ENCODE assay signal across 8 cellular contexts in the genomic region with DNA sequence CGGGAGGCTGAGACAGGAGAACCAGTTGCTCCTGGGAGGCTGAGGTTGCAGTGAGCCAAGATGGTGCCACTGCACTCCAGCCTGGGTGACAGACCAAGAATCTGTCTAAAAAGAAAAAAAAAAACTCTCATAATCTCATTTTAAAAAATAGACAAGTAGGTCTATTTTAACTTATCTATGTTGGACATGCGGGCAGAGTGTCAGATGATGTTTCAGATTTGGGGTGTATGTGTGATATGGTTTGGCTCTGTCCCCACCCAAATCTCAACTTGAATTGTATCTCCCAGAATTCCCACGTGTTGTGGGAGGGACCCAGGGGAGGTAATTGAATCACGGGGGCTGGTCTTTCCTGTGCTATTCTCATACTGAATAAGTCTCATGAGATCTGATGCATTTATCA. TPM values are rescaled to one million over a fixed set of nuclear protein-coding genes. Genes with fewer than 3 reads are reported as not detected.
A peak's percentile ranks its signal among the peaks of the same experiment; 100 is the strongest.
DNase-seq lines count a peak whose midpoint lies in the region; ATAC-seq, FAIRE-seq and TF ChIP-seq lines count a peak whose summit lies in the region.
"Not testable (repeated sequence)": the region's sequence is repeated elsewhere in the genome, so short reads cannot be mapped to it uniquely, and the experiment has no call there.

No MANE protein-coding gene starts in this region.

- CTCF ChIA-PET in activated B cell treated with CpG ODN at 0.5 μM for 24 hours (lab: Charles Lee): interaction anchor here (1.1 to 1.8 kb wide), 2 partner anchors 50 to 198 kb away, joined by 3 to 4 read pairs; no protein-coding TSS in a partner anchor
- CTCF ChIA-PET in K562 (lab: Yijun Ruan, JAX; ENCODE audit: low intra/inter-chr PET ratio): not testable (repeated sequence)

- POLR2A ChIA-PET in activated B cell treated with CpG ODN at 0.5 μM for 24 hours (lab: Charles Lee): interaction anchor here (1.2 kb wide), 1 partner anchor 27 kb away, joined by 3 read pairs; no protein-coding TSS in a partner anchor
- POLR2A ChIA-PET in K562 (lab: Yijun Ruan, JAX): not testable (repeated sequence)

- H3K36me3 Mint-ChIP-seq in CD4-positive, CD25-positive, alpha-beta regulatory T cell: peaks cover 25% of the 10 kb centered on the region
- H3K36me3 Mint-ChIP-seq in IgD-negative memory B cell: peaks cover 19% of the 10 kb centered on the region
- H3K36me3 Mint-ChIP-seq in activated B cell treated with CpG ODN at 0.5 μM for 24 hours (ENCODE audit: low read depth): peaks cover 61% of the 10 kb centered on the region
- not testable (repeated sequence) for H3K36me3 Mint-ChIP-seq in effector memory CD8-positive, alpha-beta T cell (ENCODE audit: insufficient read depth)
- peaks cover 15% of the 10 kb centered on the region for H3K36me3 Mint-ChIP-seq in natural killer cell treated with Interleukin-12 subunit alpha and Interleukin-12 subunit beta and Interleukin-15 and Interleukin-18, amount 100 ng/mL, for 72 hours
- peaks cover 58 to 73% of the 10 kb centered on the region in 2 donors for H3K36me3 Mint-ChIP-seq in stimulated activated naive B cell treated with anti-CD40 and anti-IgM and Interleukin-4, amounts not matched to agents 10 μg/mL and 1 μg/mL and 100 μg/mL, for 72 hours

- BruUV-seq in K562 (replicated peaks; lab: Mats Ljungman, UMichigan): not testable (repeated sequence)

- peak overlapping the region in 1 of 4 donors; percentile 20 for H3K4me3 Mint-ChIP-seq in CD4-positive, CD25-positive, alpha-beta regulatory T cell
- H3K4me3 Mint-ChIP-seq in IgD-negative memory B cell: peak overlapping the region in 3 of 4 donors; percentile 12 to 27 (median 18)
- not testable (repeated sequence) for H3K4me3 Mint-ChIP-seq in activated B cell treated with CpG ODN at 0.5 μM for 24 hours; natural killer cell treated with Interleukin-12 subunit alpha and Interleukin-12 subunit beta and Interleukin-15 and Interleukin-18, amount 100 ng/mL, for 72 hours
- peak overlapping the region in 1 of 2 donors; percentile 7 for H3K4me3 Mint-ChIP-seq in effector memory CD8-positive, alpha-beta T cell
- peak overlapping the region in 1 of 2 donors; percentile 33 for H3K4me3 Mint-ChIP-seq in stimulated activated naive B cell treated with anti-CD40 and anti-IgM and Interleukin-4, amounts not matched to agents 10 μg/mL and 1 μg/mL and 100 μg/mL, for 72 hours

- not testable (repeated sequence) for H3K9ac ChIP-seq in K562 (ENCODE audit: insufficient read depth in 1 of 2, low read depth in 2 of 2, low read length in 2 of 2)

- not testable (repeated sequence) for FAIRE-seq in K562 (lab: Jason Lieb, UNC)

- not testable (repeated sequence) for H2AFZ ChIP-seq in K562 (ENCODE audit: low read depth, low read length)

- not testable (repeated sequence) for H3K27me3 ChIP-seq in CD4-positive, CD25-positive, alpha-beta regulatory T cell (ENCODE audit: control insufficient read depth, insufficient read depth, low read length); K562 (ENCODE audit: control insufficient read depth in 2 of 2, insufficient read depth in 2 of 2, low read length in 2 of 2)

- 14% methylated on average over 4 of the region's 4 CpGs for WGBS in K562 (ENCODE audit: insufficient coverage, low coverage, missing lambda C conversion rate)

- not testable (repeated sequence) for H3K27ac ChIP-seq in CD4-positive, CD25-positive, alpha-beta regulatory T cell (ENCODE audit: insufficient read depth, low read length, poor library complexity, severe bottlenecking); K562 (ENCODE audit: extremely low read depth, low read depth, low read length)

- not testable (repeated sequence) for ATAC-seq in CD4-positive, CD25-positive, alpha-beta regulatory T cell (ENCODE audit: low read depth in 2 of 2); activated B cell treated with CpG ODN at 0.5 μM for 24 hours (ENCODE audit: low read depth); K562; effector memory CD8-positive, alpha-beta T cell (replicated peaks); left lobe of liver; natural killer cell treated with Interleukin-12 subunit alpha and Interleukin-12 subunit beta and Interleukin-15 and Interleukin-18, amount 100 ng/mL, for 72 hours
- ATAC-seq in stimulated activated naive B cell treated with anti-CD40 and anti-IgM and Interleukin-4, amounts not matched to agents 10 μg/mL and 1 μg/mL and 100 μg/mL, for 72 hours (replicated peaks): peak in 1 of 2 donors; percentile 25

- not testable (repeated sequence) for TF ChIP-seq RAD21 in K562 (CRISPR knock-in tag; conservative IDR thresholded peaks at IDR 0.05 in 1 of 2, IDR thresholded peaks at IDR 0.05 in 1 of 2)

- not testable (repeated sequence) for H3K79me2 ChIP-seq in K562 (ENCODE audit: control insufficient read depth, insufficient read depth, low read length)

- not testable (repeated sequence) for DNase-seq in CD4-positive, CD25-positive, alpha-beta regulatory T cell; activated B cell treated with CpG ODN at 0.5 μM for 24 hours; K562 (ENCODE audit: extremely low read depth in 1 of 4, low spot score in 3 of 4); effector memory CD8-positive, alpha-beta T cell; natural killer cell treated with Interleukin-12 subunit alpha and Interleukin-12 subunit beta and Interleukin-15 and Interleukin-18, amount 100 ng/mL, for 72 hours (ENCODE audit: low spot score); stimulated activated naive B cell treated with anti-CD40 and anti-IgM and Interleukin-4, amounts not matched to agents 10 μg/mL and 1 μg/mL and 100 μg/mL, for 72 hours
- peak; percentile 5 for DNase-seq in left lobe of liver (ENCODE audit: low spot score)

- H3K9me3 Mint-ChIP-seq in CD4-positive, CD25-positive, alpha-beta regulatory T cell: peaks cover 0 to 19% (median 3%) of the 10 kb centered on the region in 7 donors
- not testable (repeated sequence) for H3K9me3 Mint-ChIP-seq in IgD-negative memory B cell; effector memory CD8-positive, alpha-beta T cell; natural killer cell treated with Interleukin-12 subunit alpha and Interleukin-12 subunit beta and Interleukin-15 and Interleukin-18, amount 100 ng/mL, for 72 hours
- peaks cover 13% of the 10 kb centered on the region for H3K9me3 Mint-ChIP-seq in activated B cell treated with CpG ODN at 0.5 μM for 24 hours
- H3K9me3 Mint-ChIP-seq in stimulated activated naive B cell treated with anti-CD40 and anti-IgM and Interleukin-4, amounts not matched to agents 10 μg/mL and 1 μg/mL and 100 μg/mL, for 72 hours: peaks cover 11 to 22% of the 10 kb centered on the region in 2 donors

- H3K27ac Mint-ChIP-seq in CD4-positive, CD25-positive, alpha-beta regulatory T cell: peak overlapping the region in 2 of 3 donors; percentile 22 to 54
- H3K27ac Mint-ChIP-seq in IgD-negative memory B cell (peak overlapping the region in 2 of 3 donors; percentile 39 to 76), activated B cell treated with CpG ODN at 0.5 μM for 24 hours (peak overlapping the region; percentile 74)
- H3K27ac Mint-ChIP-seq in effector memory CD8-positive, alpha-beta T cell: peak overlapping the region; percentile 7 to 79
- peak overlapping the region; percentile 7 to 15 for H3K27ac Mint-ChIP-seq in natural killer cell treated with Interleukin-12 subunit alpha and Interleukin-12 subunit beta and Interleukin-15 and Interleukin-18, amount 100 ng/mL, for 72 hours
- peak overlapping the region; percentile 85 for H3K27ac Mint-ChIP-seq in stimulated activated naive B cell treated with anti-CD40 and anti-IgM and Interleukin-4, amounts not matched to agents 10 μg/mL and 1 μg/mL and 100 μg/mL, for 72 hours

- H3K36me3 ChIP-seq in CD4-positive, CD25-positive, alpha-beta regulatory T cell (ENCODE audit: control insufficient read depth, insufficient read depth, low read length); K562 (ENCODE audit: control insufficient read depth, insufficient read depth, low read length): not testable (repeated sequence)

- not testable (repeated sequence) for H3K4me1 ChIP-seq in CD4-positive, CD25-positive, alpha-beta regulatory T cell (ENCODE audit: control insufficient read depth, insufficient read depth, low read length, poor library complexity, severe bottlenecking); K562 (replicated peaks in 1 of 2; ENCODE audit: control insufficient read depth in 2 of 2, insufficient read depth in 2 of 2, low read length in 2 of 2)

- TF ChIP-seq CTCF in activated B cell treated with CpG ODN at 0.5 μM for 24 hours (IDR thresholded peaks at IDR 0.05); K562 (IDR thresholded peaks at IDR 0.05 in 2 of 3, conservative IDR thresholded peaks at IDR 0.05 in 1 of 3; ENCODE audit: insufficient read depth in 2 of 3, low read depth in 1 of 3, low read length in 3 of 3): not testable (repeated sequence)

- H3K9me3 ChIP-seq in CD4-positive, CD25-positive, alpha-beta regulatory T cell (ENCODE audit: control insufficient read depth in 2 of 2, low read length in 2 of 2); K562 (replicated peaks; ENCODE audit: control insufficient read depth, insufficient read depth, low read depth, low read length): not testable (repeated sequence)

- not testable (repeated sequence) for H3K4me3 ChIP-seq in CD4-positive, CD25-positive, alpha-beta regulatory T cell (ENCODE audit: low read depth, low read length); K562

- intact Hi-C loops in activated B cell treated with CpG ODN at 0.5 μM for 24 hours (cut with micrococcal nuclease): loop anchor here (2.0 kb wide), 1 partner anchor 16 kb away; no protein-coding TSS in a partner anchor
- intact Hi-C loops in K562 (cut with micrococcal nuclease): loop anchor here (10.0 kb wide), 1 partner anchor 114 kb away; no protein-coding TSS in a partner anchor

- in situ Hi-C loops in K562 (cut with MboI): not testable (repeated sequence)

- TF ChIP-seq POLR2A in K562 (conservative IDR thresholded peaks at IDR 0.05): not testable (repeated sequence)

- not testable (repeated sequence) for TF ChIP-seq EP300 in K562 (IDR thresholded peaks at IDR 0.05; ENCODE audit: low read length)

- not testable (repeated sequence) for H3K9me1 ChIP-seq in K562 (ENCODE audit: control insufficient read depth, insufficient read depth, low read length)

- not testable (repeated sequence) for H4K20me1 ChIP-seq in K562 (replicated peaks; ENCODE audit: control insufficient read depth, insufficient read depth, low read length)

- peaks cover 30 to 71% (median 48%) of the 10 kb centered on the region in 4 donors for H3K4me1 Mint-ChIP-seq in CD4-positive, CD25-positive, alpha-beta regulatory T cell
- H3K4me1 Mint-ChIP-seq in IgD-negative memory B cell: peaks cover 56 to 68% (median 61%) of the 10 kb centered on the region in 3 donors
- peaks cover 88% of the 10 kb centered on the region for H3K4me1 Mint-ChIP-seq in activated B cell treated with CpG ODN at 0.5 μM for 24 hours
- H3K4me1 Mint-ChIP-seq in effector memory CD8-positive, alpha-beta T cell (ENCODE audit: low read depth in 2 of 2): peaks cover 49 to 53% of the 10 kb centered on the region in 2 donors
- peaks cover 40 to 57% of the 10 kb centered on the region in 2 donors for H3K4me1 Mint-ChIP-seq in natural killer cell treated with Interleukin-12 subunit alpha and Interleukin-12 subunit beta and Interleukin-15 and Interleukin-18, amount 100 ng/mL, for 72 hours (ENCODE audit: low read depth in 2 of 2)
- H3K4me1 Mint-ChIP-seq in stimulated activated naive B cell treated with anti-CD40 and anti-IgM and Interleukin-4, amounts not matched to agents 10 μg/mL and 1 μg/mL and 100 μg/mL, for 72 hours: peaks cover 46 to 80% of the 10 kb centered on the region in 2 donors

- not testable (repeated sequence) for H3K27me3 Mint-ChIP-seq in CD4-positive, CD25-positive, alpha-beta regulatory T cell; IgD-negative memory B cell; activated B cell treated with CpG ODN at 0.5 μM for 24 hours; effector memory CD8-positive, alpha-beta T cell; natural killer cell treated with Interleukin-12 subunit alpha and Interleukin-12 subunit beta and Interleukin-15 and Interleukin-18, amount 100 ng/mL, for 72 hours; stimulated activated naive B cell treated with anti-CD40 and anti-IgM and Interleukin-4, amounts not matched to agents 10 μg/mL and 1 μg/mL and 100 μg/mL, for 72 hours

- not testable (repeated sequence) for H3K4me2 ChIP-seq in K562 (ENCODE audit: insufficient read depth, low read length)

RNA-seq across cellular contexts. Expression of a gene that starts 8.1 kb away (rescaled TPM):
- total RNA-seq in CD4-positive, CD25-positive, alpha-beta regulatory T cell: 25.8 TPM
- 10 to 100 TPM; 11.3 to 15.1 (median 13.5) TPM for polyA plus RNA-seq in CD4-positive, CD25-positive, alpha-beta regulatory T cell
- polyA plus RNA-seq in IgD-negative memory B cell (38.2 TPM), K562 (2011; rRNA removed) (7.9 and 10.0 TPM in 2 replicates), K562 (2014; fragmentation: Illumina TruSeq; extraction: Trizol) (3.5 and 4.1 TPM in 2 replicates), K562 (2014; fragmentation: Nextera tagmentation; extraction: Ambion mirVana) (1 to 10 TPM; 1.6 to 1.8 TPM), K562 (2014; rRNA removed) (3.1 and 4.4 TPM in 2 replicates)
- total RNA-seq in activated B cell treated with CpG ODN at 0.5 μM for 24 hours (56.4 and 70.7 TPM in 2 replicates), K562 (2014; rRNA removed) (4.1 and 6.3 TPM in 2 replicates), K562 (2014; rRNA removed; fragmentation: Illumina TruSeq; extraction: Trizol) (4.4 and 4.9 TPM in 2 replicates), K562 (2015; rRNA removed; fragmentation: Illumina TruSeq; extraction: Trizol) (2.9 and 3.6 TPM in 2 replicates), K562 (2021) (4.0 and 4.2 TPM in 2 replicates), left lobe of liver (12.8 TPM)
- total RNA-seq in K562 (2011; cell fraction: chromatin; rRNA removed; ENCODE audit: low replicate concordance): 39.5 and 67.1 TPM in 2 replicates
- 22.7 and 28.6 TPM in 2 replicates for total RNA-seq in K562 (2011; cell fraction: nucleolus; rRNA removed)
- total RNA-seq in K562 (2011; cell fraction: nucleoplasm; rRNA removed): 36.4 and 54.3 TPM in 2 replicates
- 2.8 and 4.2 TPM in 2 replicates for polyA plus RNA-seq in K562 (2011; cell fraction: cytosol; rRNA removed)
- polyA plus RNA-seq in K562 (2011; cell fraction: nucleus; rRNA removed): 7.7 and 8.6 TPM in 2 replicates
- polyA plus RNA-seq in K562 (2012): 2.7 and 8.7 TPM in 2 replicates
- polyA minus RNA-seq in K562 (2011; rRNA and poly(A)+ RNA removed): 11.3 and 14.3 TPM in 2 replicates
- polyA minus RNA-seq in K562 (2011; cell fraction: cytosol; rRNA and poly(A)+ RNA removed): 2.3 and 3.1 TPM in 2 replicates
- polyA minus RNA-seq in K562 (2011; cell fraction: nucleus; rRNA and poly(A)+ RNA removed): 6.5 and 12.1 TPM in 2 replicates
- 10 to 100 TPM; 28.9 to 31.8 TPM for total RNA-seq in natural killer cell treated with Interleukin-12 subunit alpha and Interleukin-12 subunit beta and Interleukin-15 and Interleukin-18, amount 100 ng/mL, for 72 hours

Comparison
In these comparisons a context has a peak if more than half of its experiments do, and no peak if none do; other contexts are left out.
1. H3K27ac Mint-ChIP-seq: peak in every context shown above with its lines; median percentile 85 in stimulated activated naive B cell treated with anti-CD40 and anti-IgM and Interleukin-4, amounts not matched to agents 10 μg/mL and 1 μg/mL and 100 μg/mL, for 72 hours; 74 in activated B cell treated with CpG ODN at 0.5 μM for 24 hours; 58 in IgD-negative memory B cell; 43 in effector memory CD8-positive, alpha-beta T cell; 38 in CD4-positive, CD25-positive, alpha-beta regulatory T cell; 11 in natural killer cell treated with Interleukin-12 subunit alpha and Interleukin-12 subunit beta and Interleukin-15 and Interleukin-18, amount 100 ng/mL, for 72 hours.